In the genomic region with DNA sequence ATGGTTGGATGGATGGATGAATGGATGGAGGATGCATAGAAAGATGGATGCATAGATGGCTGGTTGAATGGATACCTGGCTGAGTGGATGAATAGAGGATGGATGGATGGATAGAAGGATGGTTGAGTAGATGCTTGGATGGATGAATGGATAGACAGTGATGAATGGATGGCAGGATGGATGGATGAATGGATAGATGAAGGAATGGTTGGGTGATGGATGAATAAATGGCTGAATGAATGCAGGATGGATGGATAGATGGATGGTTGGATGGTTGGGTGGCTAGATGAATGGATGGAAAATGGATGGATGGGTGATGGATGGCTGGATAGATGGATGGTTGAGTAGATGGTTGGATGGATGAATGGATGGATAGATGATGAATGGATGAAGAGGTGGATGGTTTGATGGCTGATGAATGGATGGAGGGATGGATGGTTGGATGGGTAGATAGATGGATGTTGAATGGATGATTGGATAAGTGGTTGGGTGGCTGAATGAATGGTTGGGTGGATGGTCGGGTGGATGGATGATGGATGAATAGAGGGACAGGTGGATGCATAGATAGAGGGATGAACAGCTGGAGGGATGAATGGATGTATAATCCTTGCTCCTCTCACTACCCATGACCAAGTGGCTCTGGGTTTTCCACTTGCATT, we compare ENCODE assay signal across 18 cellular contexts. TPM values are rescaled to one million over a fixed set of nuclear protein-coding genes. Genes with fewer than 3 reads are reported as not detected.
DNase-seq lines count a peak whose midpoint lies in the region; ATAC-seq, FAIRE-seq and TF ChIP-seq lines count a peak whose summit lies in the region.
"Had no signal": no experiment of that assay in that cellular context is flagged by ENCODE, and none has a peak within 500 bp of the region (broad histone marks: within the 10 kb centered on the region; RNA-seq: fewer than 3 reads in every experiment).

No MANE protein-coding gene starts in this region.

- H3K79me2 ChIP-seq in HepG2 (ENCODE audit: insufficient read depth, low read length): no peaks in the 10 kb centered on the region

- ATAC-seq in HepG2 (no peak), right lobe of liver (no peak), body of pancreas (no peak), HG02973 (IDR thresholded peaks at IDR 0.05; ENCODE audit: unreplicated experiment) (no peak), HG02798 (IDR thresholded peaks at IDR 0.05; ENCODE audit: poor library complexity, unreplicated experiment) (no peak)

- H3K9ac ChIP-seq in HepG2 (ENCODE audit: insufficient read depth, low read depth, low read length): no peak overlapping the region
- H3K9ac ChIP-seq: BLaER1 had no signal

- no peaks in the 10 kb centered on the region for H3K9me3 ChIP-seq in HepG2 (ENCODE audit: low read length)
- H3K9me3 ChIP-seq in right lobe of liver: no peaks in the 10 kb centered on the region
- no peaks in the 10 kb centered on the region for H3K9me3 ChIP-seq in body of pancreas
- H3K9me3 ChIP-seq: BLaER1 had no signal

- TF ChIP-seq CTCF in HepG2 (CRISPR knock-in tag; IDR thresholded peaks at IDR 0.05): no peak
- no peak for TF ChIP-seq CTCF in right lobe of liver (IDR thresholded peaks at IDR 0.05)
- no peak for TF ChIP-seq CTCF in bronchial epithelial cell (IDR thresholded peaks at IDR 0.05; ENCODE audit: insufficient read depth, low read length, severe bottlenecking)
- no peak for TF ChIP-seq CTCF in body of pancreas (IDR thresholded peaks at IDR 0.05)

- no peak for TF ChIP-seq RAD21 in HepG2 (CRISPR knock-in tag; IDR thresholded peaks at IDR 0.05)

- no TSS peak for BruUV-seq in HepG2 (replicated peaks; lab: Mats Ljungman, UMichigan)

- in situ Hi-C loops in HepG2 (cut with HindIII; ENCODE audit: extremely low pct_ligation_motif_present, low pct_unique_long_range_greater_than_20kb): no loop called here

- H3K4me3 ChIP-seq in HepG2 (replicated peaks in 1 of 3; ENCODE audit: insufficient read depth in 1 of 3, low read depth in 2 of 3, low read length in 3 of 3) (no peak overlapping the region), right lobe of liver (no peak overlapping the region), bronchial epithelial cell (ENCODE audit: low read depth, low read length) (no peak overlapping the region), body of pancreas (no peak overlapping the region)
- H3K4me3 ChIP-seq: BLaER1 had no signal

- no peak for TF ChIP-seq POLR2A in HepG2 (IDR thresholded peaks at IDR 0.05; ENCODE audit: insufficient read depth in 1 of 2, low read depth in 2 of 2, low read length in 2 of 2)
- no peak for TF ChIP-seq POLR2A in right lobe of liver (IDR thresholded peaks at IDR 0.05)
- TF ChIP-seq POLR2A in body of pancreas (IDR thresholded peaks at IDR 0.05): no peak

- WGBS in HepG2 (ENCODE audit: low lambda C conversion rate): 0% methylated on average over 1 of the region's 1 CpG
- 86% methylated on average over 1 of the region's 1 CpG for WGBS in right lobe of liver (ENCODE audit: insufficient coverage, low coverage, low lambda C conversion rate, missing lambda C conversion rate)
- 74 to 85% methylated on average over 1 of the region's 1 CpG for WGBS in body of pancreas, 2 donors

- TF ChIP-seq EP300 in HepG2 (IDR thresholded peaks at IDR 0.05; ENCODE audit: low read depth in 2 of 2, low read length in 2 of 2): no peak
- TF ChIP-seq EP300 in HepG2 (CRISPR knock-in tag; IDR thresholded peaks at IDR 0.05; ENCODE audit: borderline replicate concordance): no peak

- H3K27ac ChIP-seq in HepG2 (ENCODE audit: extremely low read length, insufficient read depth, low read length): no peak overlapping the region
- no peak overlapping the region for H3K27ac ChIP-seq in right lobe of liver
- H3K27ac ChIP-seq in body of pancreas: no peak overlapping the region
- H3K27ac ChIP-seq: 22Rv1, BLaER1 had no signal

- CTCF ChIA-PET in HepG2 (lab: Yijun Ruan, JAX; ENCODE audit: low intra/inter-chr PET ratio, low total read pairs): no interaction called here

- H3K4me1 ChIP-seq in HepG2 (ENCODE audit: insufficient read depth, low read length) (peaks cover 50% of the 10 kb centered on the region), right lobe of liver (no peaks in the 10 kb centered on the region), body of pancreas (peaks cover 21% of the 10 kb centered on the region)

- no peak for DNase-seq in HepG2 (ENCODE audit: low spot score)
- no peak for DNase-seq in right lobe of liver
- DNase-seq in bronchial epithelial cell (ENCODE audit: low read depth): no peak
- no peak for DNase-seq in body of pancreas
- DNase-seq: CD4-positive, alpha-beta memory T cell; DMS153; DMS79; GDM1; GOT3; H9 had no signal

- H3K27me3 ChIP-seq in HepG2 (ENCODE audit: control insufficient read depth in 1 of 2, insufficient read depth in 2 of 2, low read length in 2 of 2) (peaks cover 0 to 17% of the 10 kb centered on the region in 2 experiments; a peak in 2 of 5 replicates), right lobe of liver (no peaks in the 10 kb centered on the region), bronchial epithelial cell (ENCODE audit: control insufficient read depth, insufficient read depth, low read length) (peaks cover 3% of the 10 kb centered on the region), body of pancreas (no peaks in the 10 kb centered on the region)
- H3K27me3 ChIP-seq: BLaER1 had no signal

- H3K36me3 ChIP-seq in HepG2 (replicated peaks in 1 of 2; ENCODE audit: control insufficient read depth in 1 of 2, insufficient read depth in 2 of 2, low read length in 2 of 2) (no peaks in the 10 kb centered on the region), right lobe of liver (no peaks in the 10 kb centered on the region), bronchial epithelial cell (ENCODE audit: control insufficient read depth, insufficient read depth, low read length) (no peaks in the 10 kb centered on the region), body of pancreas (replicated peaks in 1 of 2; ENCODE audit: insufficient read depth in 1 of 2, low read depth in 2 of 2) (no peaks in the 10 kb centered on the region)
- H3K36me3 ChIP-seq: BLaER1 had no signal

- no peaks in the 10 kb centered on the region for H4K20me1 ChIP-seq in HepG2 (ENCODE audit: insufficient read depth, low read length)
- H4K20me1 ChIP-seq: BLaER1 had no signal

- POLR2A ChIA-PET in HepG2 (lab: Yijun Ruan, JAX): no interaction called here

- intact Hi-C loops in HepG2 (cut with micrococcal nuclease; ENCODE audit: unreplicated experiment): no loop called here
- intact Hi-C loops in right lobe of liver (cut with DNase I): no loop called here
- intact Hi-C loops in body of pancreas (cut with DNase I): no loop called here

- no peak overlapping the region for H3K4me2 ChIP-seq in HepG2 (ENCODE audit: low read depth, low read length)
- H3K4me2 ChIP-seq: BLaER1 had no signal

- no peak overlapping the region for H2AFZ ChIP-seq in HepG2 (ENCODE audit: low read length)

- FAIRE-seq in HepG2 (lab: Jason Lieb, UNC): no peak
- FAIRE-seq in bronchial epithelial cell (lab: Jason Lieb, UNC): peak; percentile 43

RNA-seq across cellular contexts. Expression of gene SULT2B1, which starts 3.6 kb away (rescaled TPM):
- total RNA-seq in HepG2 (2016; rRNA removed; fragmentation: Illumina TruSeq; extraction: Trizol) (not detected in 2 replicates), right lobe of liver (under 1 TPM in 1 of 6 experiments, not detected in 5; 0.61 TPM), bronchial epithelial cell (3.4 and 17.2 TPM in 2 replicates), body of pancreas (1 to 10 TPM in 1 of 2 donors, not detected in 1; 1.0 TPM)
- not detected in 2 replicates for total RNA-seq in HepG2 (2016; cell fraction: cytosol; rRNA removed; fragmentation: Illumina TruSeq; extraction: Trizol; ENCODE audit: low read depth)
- not detected in 2 replicates for total RNA-seq in HepG2 (2016; cell fraction: insoluble cytoplasmic fraction; rRNA removed; fragmentation: Illumina TruSeq; extraction: Trizol)
- not detected in 2 replicates for total RNA-seq in HepG2 (2016; cell fraction: membrane; rRNA removed; fragmentation: Illumina TruSeq; extraction: Trizol)
- not detected in 2 replicates for total RNA-seq in HepG2 (2016; cell fraction: nucleus; rRNA removed; fragmentation: Illumina TruSeq; extraction: Trizol)
- 0.07 and 0.13 TPM in 2 replicates for polyA plus RNA-seq in HepG2 (2011; rRNA removed)
- polyA plus RNA-seq in HepG2 (2011; cell fraction: cytosol; rRNA removed): not detected in 2 replicates
- not detected in 2 replicates for polyA plus RNA-seq in HepG2 (2011; cell fraction: nucleus; rRNA removed)
- 0.19 TPM in 1 of 2 replicates, not detected in the other for polyA plus RNA-seq in HepG2 (2012)
- polyA plus RNA-seq in HepG2 (2016; cell fraction: cytosol; fragmentation: Illumina TruSeq; extraction: Trizol; ENCODE audit: low read depth): 0.14 TPM in 1 of 2 replicates, not detected in the other
- polyA plus RNA-seq in HepG2 (2016; cell fraction: insoluble cytoplasmic fraction; fragmentation: Illumina TruSeq; extraction: Trizol; ENCODE audit: low read depth): not detected in 2 replicates
- polyA plus RNA-seq in HepG2 (2016; cell fraction: membrane; fragmentation: Illumina TruSeq; extraction: Trizol; ENCODE audit: low read depth): not detected in 2 replicates
- polyA plus RNA-seq in HepG2 (2016; cell fraction: nucleus; fragmentation: Illumina TruSeq; extraction: Trizol; ENCODE audit: insufficient read depth, low read depth): not detected in 2 replicates
- 0.30 and 0.56 TPM in 2 replicates for polyA minus RNA-seq in HepG2 (2011; rRNA and poly(A)+ RNA removed; ENCODE audit: low replicate concordance)
- not detected in 2 replicates for polyA minus RNA-seq in HepG2 (2011; cell fraction: cytosol; rRNA and poly(A)+ RNA removed)
- not detected in 2 replicates for polyA minus RNA-seq in HepG2 (2011; cell fraction: nucleus; rRNA and poly(A)+ RNA removed)
- total RNA-seq: CD4-positive, alpha-beta memory T cell; Daoy had no signal

RNA-seq across cellular contexts. Expression of gene LMTK3, which starts 36.7 kb away (rescaled TPM):
- 0.22 and 0.29 TPM in 2 replicates for total RNA-seq in HepG2 (2016; rRNA removed; fragmentation: Illumina TruSeq; extraction: Trizol)
- 0.10 and 0.18 TPM in 2 replicates for total RNA-seq in HepG2 (2016; cell fraction: cytosol; rRNA removed; fragmentation: Illumina TruSeq; extraction: Trizol; ENCODE audit: low read depth)
- 0.27 and 0.45 TPM in 2 replicates for total RNA-seq in HepG2 (2016; cell fraction: insoluble cytoplasmic fraction; rRNA removed; fragmentation: Illumina TruSeq; extraction: Trizol)
- 0.09 and 0.21 TPM in 2 replicates for total RNA-seq in HepG2 (2016; cell fraction: membrane; rRNA removed; fragmentation: Illumina TruSeq; extraction: Trizol)
- total RNA-seq in HepG2 (2016; cell fraction: nucleus; rRNA removed; fragmentation: Illumina TruSeq; extraction: Trizol): 0.38 and 0.47 TPM in 2 replicates
- 0.18 and 0.30 TPM in 2 replicates for polyA plus RNA-seq in HepG2 (2011; rRNA removed)
- 0.10 and 0.19 TPM in 2 replicates for polyA plus RNA-seq in HepG2 (2011; cell fraction: cytosol; rRNA removed)
- 1.7 and 2.2 TPM in 2 replicates for polyA plus RNA-seq in HepG2 (2011; cell fraction: nucleus; rRNA removed)
- polyA plus RNA-seq in HepG2 (2012): 1.6 and 2.0 TPM in 2 replicates
- 0.05 and 0.07 TPM in 2 replicates for polyA plus RNA-seq in HepG2 (2016; cell fraction: cytosol; fragmentation: Illumina TruSeq; extraction: Trizol; ENCODE audit: low read depth)
- polyA plus RNA-seq in HepG2 (2016; cell fraction: insoluble cytoplasmic fraction; fragmentation: Illumina TruSeq; extraction: Trizol; ENCODE audit: low read depth): 0.45 and 0.47 TPM in 2 replicates
- polyA plus RNA-seq in HepG2 (2016; cell fraction: membrane; fragmentation: Illumina TruSeq; extraction: Trizol; ENCODE audit: low read depth): 0.09 and 0.14 TPM in 2 replicates
- polyA plus RNA-seq in HepG2 (2016; cell fraction: nucleus; fragmentation: Illumina TruSeq; extraction: Trizol; ENCODE audit: insufficient read depth, low read depth): 1.5 and 1.6 TPM in 2 replicates
- 0.16 and 0.23 TPM in 2 replicates for polyA minus RNA-seq in HepG2 (2011; rRNA and poly(A)+ RNA removed; ENCODE audit: low replicate concordance)
- 0.18 and 0.69 TPM in 2 replicates for polyA minus RNA-seq in HepG2 (2011; cell fraction: cytosol; rRNA and poly(A)+ RNA removed)
- polyA minus RNA-seq in HepG2 (2011; cell fraction: nucleus; rRNA and poly(A)+ RNA removed): 0.25 and 0.39 TPM in 2 replicates
- total RNA-seq in right lobe of liver: under 1 TPM in 5 of 6 experiments, not detected in 1; 0.09 to 0.31 (median 0.12) TPM
- total RNA-seq in bronchial epithelial cell: 1.3 and 1.8 TPM in 2 replicates
- 1 to 10 TPM; 4.2 to 9.6 TPM for total RNA-seq in body of pancreas
- polyA plus RNA-seq: CD14-positive monocyte had no signal

RNA-seq across cellular contexts. Expression of gene SPACA4, which starts 58.2 kb away (rescaled TPM):
- total RNA-seq in HepG2 (2016; rRNA removed; fragmentation: Illumina TruSeq; extraction: Trizol) (not detected in 2 replicates), right lobe of liver (not detected), bronchial epithelial cell (under 0.01 and 0.64 TPM in 2 replicates), body of pancreas (not detected)
- not detected in 2 replicates for total RNA-seq in HepG2 (2016; cell fraction: cytosol; rRNA removed; fragmentation: Illumina TruSeq; extraction: Trizol; ENCODE audit: low read depth)
- not detected in 2 replicates for total RNA-seq in HepG2 (2016; cell fraction: insoluble cytoplasmic fraction; rRNA removed; fragmentation: Illumina TruSeq; extraction: Trizol)
- not detected in 2 replicates for total RNA-seq in HepG2 (2016; cell fraction: membrane; rRNA removed; fragmentation: Illumina TruSeq; extraction: Trizol)
- not detected in 2 replicates for total RNA-seq in HepG2 (2016; cell fraction: nucleus; rRNA removed; fragmentation: Illumina TruSeq; extraction: Trizol)
- polyA plus RNA-seq in HepG2 (2011; rRNA removed): not detected in 2 replicates
- polyA plus RNA-seq in HepG2 (2011; cell fraction: cytosol; rRNA removed): not detected in 2 replicates
- polyA plus RNA-seq in HepG2 (2011; cell fraction: nucleus; rRNA removed): not detected in 2 replicates
- polyA plus RNA-seq in HepG2 (2012): not detected in 2 replicates
- polyA plus RNA-seq in HepG2 (2016; cell fraction: cytosol; fragmentation: Illumina TruSeq; extraction: Trizol; ENCODE audit: low read depth): not detected in 2 replicates
- not detected in 2 replicates for polyA plus RNA-seq in HepG2 (2016; cell fraction: insoluble cytoplasmic fraction; fragmentation: Illumina TruSeq; extraction: Trizol; ENCODE audit: low read depth)
- not detected in 2 replicates for polyA plus RNA-seq in HepG2 (2016; cell fraction: membrane; fragmentation: Illumina TruSeq; extraction: Trizol; ENCODE audit: low read depth)
- polyA plus RNA-seq in HepG2 (2016; cell fraction: nucleus; fragmentation: Illumina TruSeq; extraction: Trizol; ENCODE audit: insufficient read depth, low read depth): not detected in 2 replicates
- polyA minus RNA-seq in HepG2 (2011; rRNA and poly(A)+ RNA removed; ENCODE audit: low replicate concordance): not detected in 2 replicates
- not detected in 2 replicates for polyA minus RNA-seq in HepG2 (2011; cell fraction: cytosol; rRNA and poly(A)+ RNA removed)
- polyA minus RNA-seq in HepG2 (2011; cell fraction: nucleus; rRNA and poly(A)+ RNA removed): not detected in 2 replicates
- total RNA-seq: A673; CD4-positive, alpha-beta memory T cell; Daoy; H9 had no signal
- polyA plus RNA-seq: AG04450; CD14-positive monocyte; CD4-positive, alpha-beta memory T cell had no signal
